In genomic region chr10:62816179-62817119, GRCh38 we compare ENCODE assay signal across 8 cellular contexts. TPM values are rescaled to one million over a fixed set of nuclear protein-coding genes. Genes with fewer than 3 reads are reported as not detected.
DNase-seq lines count a peak whose midpoint lies in the region; ATAC-seq and TF ChIP-seq lines count a peak whose summit lies in the region.

EGR2 (minus strand) TSS chr10:62816366; CDS start chr10:62816029, 337 bp downstream.

- TF ChIP-seq CTCF in GM10248 (IDR thresholded peaks at IDR 0.05; ENCODE audit: control extremely low read depth, extremely low read depth, low read depth, missing control alignments) (no peak), parathyroid adenoma (IDR thresholded peaks at IDR 0.05) (no peak), tibial nerve (IDR thresholded peaks at IDR 0.05) (no peak)

- H3K36me3 ChIP-seq in adipocyte (ENCODE audit: control insufficient read depth, insufficient read depth, low read length, severe bottlenecking) (no peaks in the 10 kb centered on the region), parathyroid adenoma (ENCODE audit: control insufficient read depth, insufficient read depth, low read length) (no peaks in the 10 kb centered on the region), tibial nerve (peaks cover 0 to 18% (median 0%) of the 10 kb centered on the region in 3 donors)

- H3K4me1 ChIP-seq in adipocyte (ENCODE audit: control insufficient read depth, insufficient read depth, low read length) = peaks cover 22% of the 10 kb centered on the region
- peaks cover 7% of the 10 kb centered on the region for H3K4me1 ChIP-seq in parathyroid adenoma
- H3K4me1 ChIP-seq in tibial nerve = peaks cover 0 to 54% (median 28%) of the 10 kb centered on the region in 4 donors

- H3K27me3 ChIP-seq in adipocyte (replicated peaks; ENCODE audit: control insufficient read depth, insufficient read depth, low read length) = no peaks in the 10 kb centered on the region
- peaks cover 4% of the 10 kb centered on the region for H3K27me3 ChIP-seq in parathyroid adenoma (ENCODE audit: control insufficient read depth, insufficient read depth, low read length)
- peaks cover 0 to 28% of the 10 kb centered on the region in 2 donors for H3K27me3 ChIP-seq in tibial nerve

- peak; percentile 73 for ATAC-seq in HG02610 (IDR thresholded peaks at IDR 0.05; ENCODE audit: unreplicated experiment)
- peak; percentile 90 for ATAC-seq in Right ventricle myocardium superior (ENCODE audit: poor library complexity)

- 0 to 1% methylated on average over 27 to 54 of the region's 54 CpGs for WGBS in tibial nerve, 2 donors

- no peaks in the 10 kb centered on the region for H3K79me2 ChIP-seq in parathyroid adenoma

- H3K9ac ChIP-seq in adipocyte (ENCODE audit: low read length) (peak within 1 kb of the TSS; percentile 70), parathyroid adenoma (peak within 1 kb of the TSS; percentile 3)

- H3K9me3 ChIP-seq in adipocyte (ENCODE audit: control insufficient read depth, low read length) (no peaks in the 10 kb centered on the region), parathyroid adenoma (ENCODE audit: control insufficient read depth, low read length) (no peaks in the 10 kb centered on the region), tibial nerve (no peaks in the 10 kb centered on the region)

- intact Hi-C loops in Right ventricle myocardium superior (cut with DNase I) = loop anchor here (5.0 to 10.0 kb wide), 3 partner anchors 82 to 328 kb away; no protein-coding TSS in a partner anchor

- H3K4me3 ChIP-seq in adipocyte (ENCODE audit: low read length) = peak within 1 kb of the TSS; percentile 92
- peak within 1 kb of the TSS; percentile 86 for H3K4me3 ChIP-seq in parathyroid adenoma (ENCODE audit: low read depth, low read length)
- peak within 1 kb of the TSS; percentile 79 to 96 (median 86) for H3K4me3 ChIP-seq in tibial nerve

- H3K4me2 ChIP-seq in parathyroid adenoma (ENCODE audit: low read length) = peak within 1 kb of the TSS; percentile 99

- H3K27ac ChIP-seq in parathyroid adenoma = peak within 1 kb of the TSS; percentile 74
- peak within 1 kb of the TSS; percentile 79 to 94 (median 88) for H3K27ac ChIP-seq in tibial nerve

- CTCF ChIA-PET in GM10248 (lab: Yijun Ruan, JAX) = interaction anchor here (1.0 to 16.5 kb wide), 23 partner anchors 9 to 342 kb away, joined by 3 to 239 read pairs (median 8); partner anchors contain the start of gene ADO

- TF ChIP-seq POLR2A in tibial nerve (IDR thresholded peaks at IDR 0.05) = peak in 1 of 2 donors; percentile 63

- peak; percentile 14 to 62 for TF ChIP-seq EP300 in tibial nerve (IDR thresholded peaks at IDR 0.05)

- POLR2A ChIA-PET in GM10248 (lab: Yijun Ruan, JAX) = interaction anchor here (0.7 to 2.1 kb wide), 12 partner anchors 27 to 288 kb away, joined by 3 to 8 read pairs (median 3); no protein-coding TSS in a partner anchor

- peak; percentile 93 for DNase-seq in GM10248 (ENCODE audit: extremely low spot score)
- DNase-seq in NCI-H1092 treated with DMSO at 0.1 percent for 48 hours (lab: John Stamatoyannopoulos, UW) = peak; percentile 51
- peak; percentile 97 for DNase-seq in SW480 (ENCODE audit: low spot score)
- DNase-seq in adipocyte (ENCODE audit: low read depth) = peak; percentile 98
- peak; percentile 95 for DNase-seq in Right ventricle myocardium superior
- DNase-seq in tibial nerve (ENCODE audit: low spot score in 2 of 2) = peak; percentile 82 to 93

- peak within 1 kb of the TSS; percentile 86 for H2AFZ ChIP-seq in parathyroid adenoma

RNA-seq across cellular contexts. Expression of gene EGR2, which starts in this region (rescaled TPM):
- total RNA-seq in Right ventricle myocardium superior (0.19 TPM), tibial nerve (10 to 100 TPM; 19.4 to 35.4 (median 27.7) TPM)

Comparison
In these comparisons a context has a peak if more than half of its experiments do, and no peak if none do; other contexts are left out.
1. Peak in every context shown above with its lines: DNase-seq, ATAC-seq, H3K4me3 ChIP-seq and H3K27ac ChIP-seq.
2. RNA of gene EGR2 (total RNA-seq): 19.4 to 35.4 TPM in tibial nerve; 0.19 TPM in Right ventricle myocardium superior (single experiment); every median in the first group is over 10 times any median in the second.
3. Peak in DNase-seq and ATAC-seq in Right ventricle myocardium superior; RNA of the gene not detected or under 1 TPM.